Comparison of ENCODE assay signal across 10 cellular contexts in genomic region chrX:12979630-12980015, GRCh38. TPM values are rescaled to one million over a fixed set of nuclear protein-coding genes. Genes with fewer than 3 reads are reported as not detected.
DNase-seq lines count a peak whose midpoint lies in the region; ATAC-seq and TF ChIP-seq lines count a peak whose summit lies in the region.
"Had no signal": no experiment of that assay in that cellular context is flagged by ENCODE, and none has a peak within 500 bp of the region (broad histone marks: within the 10 kb centered on the region; RNA-seq: fewer than 3 reads in every experiment).

No MANE protein-coding gene starts in this region.

- ATAC-seq in activated CD4-positive, alpha-beta T cell treated with anti-CD3 and anti-CD28 coated beads for 36 hours: no peak
- ATAC-seq in SK-N-SH treated with all-trans-retinoic acid at 6 μM for 48 hours (peak; percentile 5), HG03159 (IDR thresholded peaks at IDR 0.05; ENCODE audit: unreplicated experiment) (no peak)
- ATAC-seq in stimulated activated naive B cell treated with anti-CD40 and anti-IgM and Interleukin-4, amounts not matched to agents 10 μg/mL and 1 μg/mL and 100 μg/mL, for 72 hours (replicated peaks): no peak

- H3K4me1 ChIP-seq in esophagus muscularis mucosa (peaks cover 4 to 26% (median 13%) of the 10 kb centered on the region in 4 donors), MM.1S (ENCODE audit: low read length) (peaks cover 41% of the 10 kb centered on the region)

- TF ChIP-seq EP300 in esophagus muscularis mucosa (IDR thresholded peaks at IDR 0.05): no peak

- intact Hi-C loops in activated CD4-positive, alpha-beta T cell treated with anti-CD3 and anti-CD28 coated beads for 36 hours (cut with DNase I, micrococcal nuclease): loop anchor here (2.0 to 10.0 kb wide), 3 partner anchors 113 to 1045 kb away; partner anchors contain the start of gene GEMIN8 (in 1 of the 2)
- intact Hi-C loops in esophagus muscularis mucosa (cut with DNase I): no loop called here

- H3K9me2 ChIP-seq in MM.1S (replicated peaks; ENCODE audit: insufficient read depth, low read length): no peaks in the 10 kb centered on the region

- peaks cover 0 to 9% (median 0%) of the 10 kb centered on the region in 4 donors for H3K36me3 ChIP-seq in esophagus muscularis mucosa
- H3K36me3 ChIP-seq in MM.1S (replicated peaks; ENCODE audit: insufficient read depth, low read length): no peaks in the 10 kb centered on the region

- H3K79me2 ChIP-seq in MM.1S (ENCODE audit: low read length): peaks cover 14% of the 10 kb centered on the region

- no peaks in the 10 kb centered on the region for H3K27me3 ChIP-seq in esophagus muscularis mucosa
- H3K27me3 ChIP-seq in MM.1S (replicated peaks; ENCODE audit: insufficient read depth, low read length): no peaks in the 10 kb centered on the region

- peak overlapping the region in 3 of 4 donors; percentile 86 to 96 (median 95) for H3K27ac ChIP-seq in esophagus muscularis mucosa (replicated peaks in 1 of 4)
- no peak overlapping the region for H3K27ac ChIP-seq in MM.1S (ENCODE audit: low read length)

- no peaks in the 10 kb centered on the region for H4K20me1 ChIP-seq in MM.1S (ENCODE audit: insufficient read depth, low read length)

- TF ChIP-seq POLR2A in esophagus muscularis mucosa (IDR thresholded peaks at IDR 0.05; ENCODE audit: low read depth): no peak

- H3K9ac ChIP-seq in MM.1S (ENCODE audit: low read length): no peak overlapping the region

- peaks cover 41% of the 10 kb centered on the region for H3K36me3 Mint-ChIP-seq in activated CD4-positive, alpha-beta T cell treated with anti-CD3 and anti-CD28 coated beads for 36 hours (ENCODE audit: low read depth)
- peaks cover 30 to 31% of the 10 kb centered on the region in 2 donors for H3K36me3 Mint-ChIP-seq in stimulated activated naive B cell treated with anti-CD40 and anti-IgM and Interleukin-4, amounts not matched to agents 10 μg/mL and 1 μg/mL and 100 μg/mL, for 72 hours

- no peak overlapping the region for H3K4me2 ChIP-seq in MM.1S (ENCODE audit: low read depth, low read length)

- 46% methylated on average over 5 of the region's 5 CpGs for WGBS in esophagus muscularis mucosa

- H3K9me3 ChIP-seq in esophagus muscularis mucosa: no peaks in the 10 kb centered on the region
- H3K9me3 ChIP-seq in MM.1S (replicated peaks; ENCODE audit: insufficient read depth, low read length): no peaks in the 10 kb centered on the region

- H3K4me3 ChIP-seq in esophagus muscularis mucosa (no peak overlapping the region), MM.1S (ENCODE audit: low read length) (no peak overlapping the region)

- no peak overlapping the region for H2AFZ ChIP-seq in MM.1S (ENCODE audit: low read length)

- H3K9me3 Mint-ChIP-seq in activated CD4-positive, alpha-beta T cell treated with anti-CD3 and anti-CD28 coated beads for 36 hours (ENCODE audit: low read depth): no peaks in the 10 kb centered on the region
- H3K9me3 Mint-ChIP-seq in stimulated activated naive B cell treated with anti-CD40 and anti-IgM and Interleukin-4, amounts not matched to agents 10 μg/mL and 1 μg/mL and 100 μg/mL, for 72 hours: peaks cover 2 to 3% of the 10 kb centered on the region in 2 donors

- no peak for TF ChIP-seq CTCF in esophagus muscularis mucosa (IDR thresholded peaks at IDR 0.05)
- no peak for TF ChIP-seq CTCF in MM.1S (IDR thresholded peaks at IDR 0.05; ENCODE audit: low read length)

- H3K4me3 Mint-ChIP-seq in activated CD4-positive, alpha-beta T cell treated with anti-CD3 and anti-CD28 coated beads for 36 hours: peak overlapping the region; percentile 90
- H3K4me3 Mint-ChIP-seq in stimulated activated naive B cell treated with anti-CD40 and anti-IgM and Interleukin-4, amounts not matched to agents 10 μg/mL and 1 μg/mL and 100 μg/mL, for 72 hours: peak overlapping the region in 1 of 2 donors; percentile 79

- no peaks in the 10 kb centered on the region for H3K27me3 Mint-ChIP-seq in activated CD4-positive, alpha-beta T cell treated with anti-CD3 and anti-CD28 coated beads for 36 hours
- peaks cover 0 to 40% of the 10 kb centered on the region in 2 donors for H3K27me3 Mint-ChIP-seq in stimulated activated naive B cell treated with anti-CD40 and anti-IgM and Interleukin-4, amounts not matched to agents 10 μg/mL and 1 μg/mL and 100 μg/mL, for 72 hours

- no peak for DNase-seq in activated CD4-positive, alpha-beta T cell treated with anti-CD3 and anti-CD28 coated beads for 36 hours
- no peak for DNase-seq in activated CD4-positive, alpha-beta T cell treated with anti-CD3 and anti-CD28 coated beads, Interleukin-2, amount 50 U/mL, for 48 hours
- no peak for DNase-seq in esophagus muscularis mucosa (ENCODE audit: extremely low spot score)
- DNase-seq in stimulated activated naive B cell treated with anti-CD40 and anti-IgM and Interleukin-4, amounts not matched to agents 10 μg/mL and 1 μg/mL and 100 μg/mL, for 72 hours: no peak
- no peak for DNase-seq in MM.1S
- DNase-seq in NCI-H82 (lab: John Stamatoyannopoulos, UW): no peak
- DNase-seq: activated CD4-positive, alpha-beta T cell treated with anti-CD3 and anti-CD28 coated beads, Interleukin-2, amount 50 U/mL, for 1 hour; NCI-H1417 had no signal

- H3F3A ChIP-seq in MM.1S (ENCODE audit: insufficient read depth, low read length): peaks cover 23% of the 10 kb centered on the region

- CTCF ChIA-PET in activated CD4-positive, alpha-beta T cell treated with anti-CD3 and anti-CD28 coated beads for 36 hours (lab: Charles Lee): interaction anchor here (1.4 to 2.9 kb wide), 7 partner anchors 9 to 145 kb away, joined by 3 to 22 read pairs (median 6); no protein-coding TSS in a partner anchor

- peaks cover 48% of the 10 kb centered on the region for H3K4me1 Mint-ChIP-seq in activated CD4-positive, alpha-beta T cell treated with anti-CD3 and anti-CD28 coated beads for 36 hours
- peaks cover 31 to 63% of the 10 kb centered on the region in 2 donors for H3K4me1 Mint-ChIP-seq in stimulated activated naive B cell treated with anti-CD40 and anti-IgM and Interleukin-4, amounts not matched to agents 10 μg/mL and 1 μg/mL and 100 μg/mL, for 72 hours

- H3K27ac Mint-ChIP-seq in activated CD4-positive, alpha-beta T cell treated with anti-CD3 and anti-CD28 coated beads for 36 hours: peak overlapping the region; percentile 98
- peak overlapping the region; percentile 7 for H3K27ac Mint-ChIP-seq in stimulated activated naive B cell treated with anti-CD40 and anti-IgM and Interleukin-4, amounts not matched to agents 10 μg/mL and 1 μg/mL and 100 μg/mL, for 72 hours

- POLR2A ChIA-PET in activated CD4-positive, alpha-beta T cell treated with anti-CD3 and anti-CD28 coated beads for 36 hours (lab: Charles Lee): interaction anchor here (1.0 to 3.6 kb wide), 2 partner anchors 33 to 108 kb away, joined by 4 to 14 read pairs; no protein-coding TSS in a partner anchor

TF ChIP-seq in SK-N-SH treated with all-trans-retinoic acid at 6 μM for 48 hours, 23 proteins besides CTCF, POLR2A, EP300 and RAD21 (continues in another document):
- no peak for TF ChIP-seq ZFP3 (CRISPR knock-in tag; IDR thresholded peaks at IDR 0.05)
- no peak for TF ChIP-seq TCF4 (CRISPR knock-in tag; IDR thresholded peaks at IDR 0.05; ENCODE audit: borderline replicate concordance)
- no peak for TF ChIP-seq ARNTL (CRISPR knock-in tag; IDR thresholded peaks at IDR 0.05; ENCODE audit: borderline replicate concordance, low read depth)
- TF ChIP-seq SNAI2 (CRISPR knock-in tag; IDR thresholded peaks at IDR 0.05): no peak
- TF ChIP-seq ZNF70 (CRISPR knock-in tag; IDR thresholded peaks at IDR 0.05): no peak
- no peak for TF ChIP-seq GLIS3 (CRISPR knock-in tag; IDR thresholded peaks at IDR 0.05)
- no peak for TF ChIP-seq PATZ1 (CRISPR knock-in tag; IDR thresholded peaks at IDR 0.05; ENCODE audit: borderline replicate concordance)
- no peak for TF ChIP-seq ZNF565 (CRISPR knock-in tag; conservative IDR thresholded peaks at IDR 0.05; ENCODE audit: low read depth)
- no peak for TF ChIP-seq BACH2 (CRISPR knock-in tag; IDR thresholded peaks at IDR 0.05; ENCODE audit: borderline replicate concordance)
- no peak for TF ChIP-seq ZNF8 (CRISPR knock-in tag; IDR thresholded peaks at IDR 0.05)
- TF ChIP-seq ESRRG (CRISPR knock-in tag; IDR thresholded peaks at IDR 0.05): no peak

RNA-seq across cellular contexts. Expression of gene TMSB4X, which starts 4.7 kb away (rescaled TPM):
- 1,000 to 10,000 TPM; 3,666 to 4,468 TPM for total RNA-seq in activated CD4-positive, alpha-beta T cell treated with anti-CD3 and anti-CD28 coated beads for 36 hours
- total RNA-seq in esophagus muscularis mucosa: 1,000 to 10,000 TPM; 3,072 to 3,725 (median 3,326) TPM
